In genomic region chr2:178392215-178392614, GRCh38 we compare ENCODE assay signal across 21 cellular contexts. TPM values are rescaled to one million over a fixed set of nuclear protein-coding genes. Genes with fewer than 3 reads are reported as not detected.
A peak's percentile ranks its signal among the peaks of the same experiment; 100 is the strongest.
DNase-seq lines count a peak whose midpoint lies in the region; ATAC-seq and TF ChIP-seq lines count a peak whose summit lies in the region.
"Had no signal": no experiment of that assay in that cellular context is flagged by ENCODE, and none has a peak within 500 bp of the region (broad histone marks: within the 10 kb centered on the region; RNA-seq: fewer than 3 reads in every experiment).

No MANE protein-coding gene starts in this region.

- TF ChIP-seq CTCF in cardiac fibroblast (IDR thresholded peaks at IDR 0.05; ENCODE audit: low read depth, low read length): no peak

- H3K27ac Mint-ChIP-seq in activated naive CD4-positive, alpha-beta T cell treated with anti-CD3 and anti-CD28 coated beads, Interleukin-2, amount 50 U/mL, for 72 hours: no peak overlapping the region

- no peaks in the 10 kb centered on the region for H3K9me3 Mint-ChIP-seq in activated T-cell treated with anti-CD3 and anti-CD28 coated beads, Interleukin-2, amount 50 U/mL, for 4 hours
- H3K9me3 Mint-ChIP-seq in activated naive CD4-positive, alpha-beta T cell treated with anti-CD3 and anti-CD28 coated beads, Interleukin-2, amount 50 U/mL, for 72 hours: no peaks in the 10 kb centered on the region

- H3K4me3 Mint-ChIP-seq in activated T-cell treated with anti-CD3 and anti-CD28 coated beads, Interleukin-2, amount 50 U/mL, for 4 hours: no peak overlapping the region

- H3K4me1 Mint-ChIP-seq in activated T-cell treated with anti-CD3 and anti-CD28 coated beads, Interleukin-2, amount 50 U/mL, for 4 hours (ENCODE audit: low read depth): peaks cover under 1% of the 10 kb centered on the region

- no peaks in the 10 kb centered on the region for H3K36me3 Mint-ChIP-seq in activated T-cell treated with anti-CD3 and anti-CD28 coated beads, Interleukin-2, amount 50 U/mL, for 4 hours (ENCODE audit: insufficient read depth)
- H3K36me3 Mint-ChIP-seq in activated naive CD4-positive, alpha-beta T cell treated with anti-CD3 and anti-CD28 coated beads, Interleukin-2, amount 50 U/mL, for 72 hours: no peaks in the 10 kb centered on the region

- H3K4me3 ChIP-seq in cardiac fibroblast (replicated peaks in 1 of 2; ENCODE audit: low read depth in 2 of 2, low read length in 2 of 2): no peak overlapping the region
- H3K4me3 ChIP-seq: lower lobe of right lung, SJCRH30, testis had no signal

- peaks cover 11% of the 10 kb centered on the region for H3K27me3 Mint-ChIP-seq in activated T-cell treated with anti-CD3 and anti-CD28 coated beads, Interleukin-2, amount 50 U/mL, for 4 hours (ENCODE audit: low read depth)

- no peak for ATAC-seq in activated T-cell treated with anti-CD3 and anti-CD28 coated beads, Interleukin-2, amount 50 U/mL, for 4 hours
- no peak for ATAC-seq in activated naive CD4-positive, alpha-beta T cell treated with anti-CD3 and anti-CD28 coated beads, Interleukin-2, amount 50 U/mL, for 72 hours
- ATAC-seq: right cardiac atrium had no signal

- DNase-seq in EH (ENCODE audit: low read depth) (peak; percentile 39), M059J (ENCODE audit: low read depth) (peak; percentile 61), cardiac fibroblast (ENCODE audit: low read depth in 2 of 2) (peak; percentile 41 to 45), iris pigment epithelial cell (ENCODE audit: low read depth) (peak; percentile 31), Ammon's horn (ENCODE audit: low spot score) (no peak), epidermal melanocyte (ENCODE audit: insufficient read length, low spot score) (no peak)
- no peak for DNase-seq in activated T-cell treated with anti-CD3 and anti-CD28 coated beads, Interleukin-2, amount 50 U/mL, for 4 hours
- no peak for DNase-seq in activated naive CD4-positive, alpha-beta T cell treated with anti-CD3 and anti-CD28 coated beads, Interleukin-2, amount 50 U/mL, for 72 hours (ENCODE audit: low spot score in 2 of 2)
- DNase-seq: activated CD4-positive, alpha-beta T cell treated with anti-CD3 and anti-CD28 coated beads, Interleukin-2, amount 50 U/mL, for 4 hours; anterior cingulate cortex; cortex of kidney; head of caudate nucleus; Kasumi-1; lower lobe of right lung; NCI-H1417 treated with DMSO at 0.1 percent for 48 hours; NCI-H526; occipital lobe; right cardiac atrium; SJCRH30; testis; WERI-Rb-1 had no signal

RNA-seq across cellular contexts. Expression of gene PRKRA, which starts 58.8 kb away (rescaled TPM):
- total RNA-seq in M059J (2014; rRNA removed; shearing (Covaris generic)): 41.5 and 53.7 TPM in 2 replicates
- 10 to 100 TPM; 43.9 to 45.4 (median 45.1) TPM for total RNA-seq in activated T-cell treated with anti-CD3 and anti-CD28 coated beads, Interleukin-2, amount 50 U/mL, for 4 hours
- 100 to 1,000 TPM in 1 of 2 donors, 10 to 100 TPM in 1; 57.2 to 144 TPM for total RNA-seq in activated naive CD4-positive, alpha-beta T cell treated with anti-CD3 and anti-CD28 coated beads, Interleukin-2, amount 50 U/mL, for 72 hours

RNA-seq across cellular contexts. Expression of gene PJVK, which starts 59.0 kb away (rescaled TPM):
- not detected in 2 replicates for total RNA-seq in M059J (2014; rRNA removed; shearing (Covaris generic))
- total RNA-seq in activated T-cell treated with anti-CD3 and anti-CD28 coated beads, Interleukin-2, amount 50 U/mL, for 4 hours: 1 to 10 TPM; 1.4 to 2.1 (median 2.0) TPM
- total RNA-seq in activated naive CD4-positive, alpha-beta T cell treated with anti-CD3 and anti-CD28 coated beads, Interleukin-2, amount 50 U/mL, for 72 hours: 1 to 10 TPM; 1.7 to 4.5 TPM

Comparison
In these comparisons a context has a peak if more than half of its experiments do, and no peak if none do; other contexts are left out.
1. DNase-seq: peak in EH (single experiment), M059J (single experiment), cardiac fibroblast (2 of 2) and iris pigment epithelial cell (single experiment); none in activated T-cell treated with anti-CD3 and anti-CD28 coated beads, Interleukin-2, amount 50 U/mL, for 4 hours (single experiment), activated naive CD4-positive, alpha-beta T cell treated with anti-CD3 and anti-CD28 coated beads, Interleukin-2, amount 50 U/mL, for 72 hours (0 of 2), Ammon's horn (single experiment) and epidermal melanocyte (single experiment).